Comparison of ENCODE assay signal across 1 cellular context in the genomic region with DNA sequence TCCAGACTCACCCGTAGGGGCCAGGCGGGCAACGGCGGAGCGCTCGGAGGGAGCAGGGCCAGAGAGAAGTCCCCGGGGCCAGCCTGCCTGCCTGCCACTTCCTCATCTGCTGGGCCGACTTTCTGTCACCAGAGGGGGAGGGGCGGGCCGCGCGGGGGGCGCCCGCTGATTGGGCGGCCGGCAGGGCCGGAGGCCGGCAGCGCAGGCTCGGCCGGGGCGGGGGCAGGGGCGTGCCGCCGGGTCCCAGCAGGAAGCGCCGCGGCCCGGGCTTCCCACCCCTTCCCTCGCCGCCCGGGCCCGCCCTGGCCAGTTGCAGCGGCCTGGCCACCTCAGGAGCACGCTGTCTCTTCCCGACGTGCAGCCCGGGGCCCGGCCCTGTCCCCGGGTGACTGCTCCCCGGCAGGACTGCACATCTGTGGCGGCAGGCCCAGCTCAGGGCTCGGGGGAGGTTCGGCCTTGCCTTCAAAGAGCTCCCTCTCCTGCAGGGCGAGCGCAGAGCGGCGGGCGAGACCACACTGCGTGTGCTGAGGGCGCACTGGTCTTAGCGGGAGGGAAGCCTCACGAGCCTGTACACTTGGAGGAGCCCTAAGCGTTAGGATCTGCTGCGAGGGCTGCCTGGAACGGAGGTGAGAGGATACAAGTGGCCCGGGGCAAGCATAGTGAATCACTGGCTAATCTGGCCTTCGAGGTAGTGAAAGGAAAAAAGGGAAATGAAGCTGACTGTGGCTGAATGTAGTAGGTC.
A peak's percentile ranks its signal among the peaks of the same experiment; 100 is the strongest.
TF ChIP-seq lines count a peak whose summit lies in the region.

TSS of gene ELOVL1 (minus strand) at position 108 of the 742 bp plus-strand sequence. CDS start 2,402 bp downstream, outside the sequence.

TF ChIP-seq in HepG2, 621 proteins besides CTCF, POLR2A, EP300 and RAD21 (continued from another document and continues in another):
- TF ChIP-seq ZNF296 (CRISPR knock-in tag; conservative IDR thresholded peaks at IDR 0.05) (no peak), ZNF776 (CRISPR knock-in tag; IDR thresholded peaks at IDR 0.05) (peak; percentile 80; the same call in 1 of the 2 replicates), ZNF746 (CRISPR knock-in tag; IDR thresholded peaks at IDR 0.05) (peak; percentile 86), ZNF660 (CRISPR knock-in tag; IDR thresholded peaks at IDR 0.05; ENCODE audit: borderline replicate concordance, low read depth) (no peak), MED13 (CRISPR knock-in tag; IDR thresholded peaks at IDR 0.05) (peak; percentile 87), ZNF354B (CRISPR knock-in tag; IDR thresholded peaks at IDR 0.05) (0 out of 2 replicates have a peak, but pooled peaks have one; percentile 63), ZNF382 (CRISPR knock-in tag; IDR thresholded peaks at IDR 0.05; ENCODE audit: borderline replicate concordance) (no peak), CEBPB (IDR thresholded peaks at IDR 0.05; ENCODE audit: borderline replicate concordance, low read depth, low read length) (no peak), THAP9 (CRISPR knock-in tag; IDR thresholded peaks at IDR 0.05; ENCODE audit: borderline replicate concordance) (peak; percentile 85), BORCS8-MEF2B (CRISPR knock-in tag; IDR thresholded peaks at IDR 0.05) (peak; percentile 97), ZNF205 (CRISPR knock-in tag; IDR thresholded peaks at IDR 0.05) (peak; percentile 93), JARID2 (CRISPR knock-in tag; IDR thresholded peaks at IDR 0.05; ENCODE audit: insufficient replicate concordance) (peak; percentile 80), NR2C2 (CRISPR knock-in tag; IDR thresholded peaks at IDR 0.05; ENCODE audit: borderline replicate concordance) (no peak; the same call in 1 of the 2 replicates), ZNF550 (CRISPR knock-in tag; IDR thresholded peaks at IDR 0.05; ENCODE audit: borderline replicate concordance) (peak; percentile 97; the same call in 1 of the 2 replicates), ERF (CRISPR knock-in tag; IDR thresholded peaks at IDR 0.05) (peak; percentile 88), TGIF2 (CRISPR knock-in tag; IDR thresholded peaks at IDR 0.05) (peak; percentile 42), MATR3 (CRISPR knock-in tag; IDR thresholded peaks at IDR 0.05) (no peak), MEIS2 (CRISPR knock-in tag; IDR thresholded peaks at IDR 0.05) (peak; percentile 69), ZSCAN20 (CRISPR knock-in tag; IDR thresholded peaks at IDR 0.05; ENCODE audit: borderline replicate concordance) (0 out of 2 replicates have a peak, but pooled peaks have one; percentile 28), PBX2 (CRISPR knock-in tag; IDR thresholded peaks at IDR 0.05) (no peak), ZNF775 (CRISPR knock-in tag; IDR thresholded peaks at IDR 0.05; ENCODE audit: borderline replicate concordance) (no peak), KDM4B (CRISPR knock-in tag; IDR thresholded peaks at IDR 0.05) (peak; percentile 34; the same call in 1 of the 2 replicates), PRDM15 (CRISPR knock-in tag; IDR thresholded peaks at IDR 0.05) (peak; percentile 25; the same call in 1 of the 2 replicates), PLSCR1 (CRISPR knock-in tag; IDR thresholded peaks at IDR 0.05; ENCODE audit: borderline replicate concordance) (peak; percentile 46; the same call in 1 of the 2 replicates), ZKSCAN1 (IDR thresholded peaks at IDR 0.05; ENCODE audit: low read length) (no peak), CBX5 (CRISPR knock-in tag; IDR thresholded peaks at IDR 0.05; ENCODE audit: borderline replicate concordance) (peak; percentile 88; the same call in 1 of the 2 replicates), HINFP (CRISPR knock-in tag; IDR thresholded peaks at IDR 0.05; ENCODE audit: low read depth) (peak; percentile 45), ZFP1 (CRISPR knock-in tag; IDR thresholded peaks at IDR 0.05) (peak; percentile 58; the same call in 1 of the 2 replicates), PHF8 (CRISPR knock-in tag; IDR thresholded peaks at IDR 0.05) (peak; percentile 97), ZNF441 (CRISPR knock-in tag; IDR thresholded peaks at IDR 0.05; ENCODE audit: borderline replicate concordance) (0 out of 2 replicates have a peak, but pooled peaks have one; percentile 79), ZNF644 (CRISPR knock-in tag; IDR thresholded peaks at IDR 0.05; ENCODE audit: low read depth) (no peak), MIER3 (CRISPR knock-in tag; IDR thresholded peaks at IDR 0.05; ENCODE audit: borderline replicate concordance) (peak; percentile 72; the same call in 1 of the 2 replicates)
- TF ChIP-seq, protein P1, sequence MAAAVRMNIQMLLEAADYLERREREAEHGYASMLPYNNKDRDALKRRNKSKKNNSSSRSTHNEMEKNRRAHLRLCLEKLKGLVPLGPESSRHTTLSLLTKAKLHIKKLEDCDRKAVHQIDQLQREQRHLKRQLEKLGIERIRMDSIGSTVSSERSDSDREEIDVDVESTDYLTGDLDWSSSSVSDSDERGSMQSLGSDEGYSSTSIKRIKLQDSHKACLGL (CRISPR knock-in tag; IDR thresholded peaks at IDR 0.05), result peak; percentile 93
- TF ChIP-seq, protein P2, sequence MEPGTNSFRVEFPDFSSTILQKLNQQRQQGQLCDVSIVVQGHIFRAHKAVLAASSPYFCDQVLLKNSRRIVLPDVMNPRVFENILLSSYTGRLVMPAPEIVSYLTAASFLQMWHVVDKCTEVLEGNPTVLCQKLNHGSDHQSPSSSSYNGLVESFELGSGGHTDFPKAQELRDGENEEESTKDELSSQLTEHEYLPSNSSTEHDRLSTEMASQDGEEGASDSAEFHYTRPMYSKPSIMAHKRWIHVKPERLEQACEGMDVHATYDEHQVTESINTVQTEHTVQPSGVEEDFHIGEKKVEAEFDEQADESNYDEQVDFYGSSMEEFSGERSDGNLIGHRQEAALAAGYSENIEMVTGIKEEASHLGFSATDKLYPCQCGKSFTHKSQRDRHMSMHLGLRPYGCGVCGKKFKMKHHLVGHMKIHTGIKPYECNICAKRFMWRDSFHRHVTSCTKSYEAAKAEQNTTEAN (CRISPR knock-in tag; conservative IDR thresholded peaks at IDR 0.05), result peak; percentile 77; the same call in 1 of the 2 replicates
- TF ChIP-seq, protein P3, sequence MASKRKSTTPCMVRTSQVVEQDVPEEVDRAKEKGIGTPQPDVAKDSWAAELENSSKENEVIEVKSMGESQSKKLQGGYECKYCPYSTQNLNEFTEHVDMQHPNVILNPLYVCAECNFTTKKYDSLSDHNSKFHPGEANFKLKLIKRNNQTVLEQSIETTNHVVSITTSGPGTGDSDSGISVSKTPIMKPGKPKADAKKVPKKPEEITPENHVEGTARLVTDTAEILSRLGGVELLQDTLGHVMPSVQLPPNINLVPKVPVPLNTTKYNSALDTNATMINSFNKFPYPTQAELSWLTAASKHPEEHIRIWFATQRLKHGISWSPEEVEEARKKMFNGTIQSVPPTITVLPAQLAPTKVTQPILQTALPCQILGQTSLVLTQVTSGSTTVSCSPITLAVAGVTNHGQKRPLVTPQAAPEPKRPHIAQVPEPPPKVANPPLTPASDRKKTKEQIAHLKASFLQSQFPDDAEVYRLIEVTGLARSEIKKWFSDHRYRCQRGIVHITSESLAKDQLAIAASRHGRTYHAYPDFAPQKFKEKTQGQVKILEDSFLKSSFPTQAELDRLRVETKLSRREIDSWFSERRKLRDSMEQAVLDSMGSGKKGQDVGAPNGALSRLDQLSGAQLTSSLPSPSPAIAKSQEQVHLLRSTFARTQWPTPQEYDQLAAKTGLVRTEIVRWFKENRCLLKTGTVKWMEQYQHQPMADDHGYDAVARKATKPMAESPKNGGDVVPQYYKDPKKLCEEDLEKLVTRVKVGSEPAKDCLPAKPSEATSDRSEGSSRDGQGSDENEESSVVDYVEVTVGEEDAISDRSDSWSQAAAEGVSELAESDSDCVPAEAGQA (IDR thresholded peaks at IDR 0.05; ENCODE audit: low read depth), result no peak
- TF ChIP-seq, protein P3 (CRISPR knock-in tag; IDR thresholded peaks at IDR 0.05; ENCODE audit: borderline replicate concordance), result peak; percentile 45; the same call in 1 of the 2 replicates
